ENCODE assay signal across 7 cellular contexts in the genomic region with DNA sequence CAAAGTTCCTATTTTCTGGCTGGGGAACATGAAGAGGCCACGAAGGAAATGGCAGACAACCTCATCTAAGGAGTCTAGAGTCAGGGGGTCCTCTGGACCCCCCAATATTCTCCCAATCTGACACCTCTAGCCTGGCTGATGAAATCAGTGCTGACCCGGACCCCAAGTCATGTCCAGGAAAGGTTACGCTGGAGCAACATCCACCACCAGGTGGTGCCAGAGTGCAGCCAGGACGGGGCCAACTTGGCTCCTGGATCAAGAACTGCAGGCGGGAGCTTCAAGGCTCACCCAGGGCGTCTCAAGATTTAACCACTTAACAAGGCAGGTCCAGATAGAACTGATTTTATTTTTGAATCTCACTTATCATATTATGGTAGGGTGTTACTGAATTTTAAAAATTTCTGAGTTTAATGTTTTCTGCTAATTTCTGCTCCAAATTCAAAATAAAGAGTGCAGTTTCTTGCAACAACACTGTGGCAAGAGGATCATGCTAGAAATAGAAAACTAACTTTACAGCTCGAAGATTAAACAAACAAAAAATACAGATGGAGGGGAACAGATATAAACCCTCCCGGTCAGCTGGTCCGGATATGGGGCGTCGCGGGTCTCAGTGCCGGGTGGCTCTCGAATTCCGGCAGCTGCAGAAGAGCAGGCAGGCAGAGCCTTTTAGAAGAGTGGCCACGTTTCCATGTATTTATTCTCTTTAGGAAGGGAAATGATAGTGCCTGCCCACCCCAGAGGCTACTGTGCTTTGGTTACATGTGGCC.
A peak's percentile ranks its signal among the peaks of the same experiment; 100 is the strongest.
DNase-seq lines count a peak whose midpoint lies in the region; ATAC-seq and TF ChIP-seq lines count a peak whose summit lies in the region.

No MANE protein-coding gene starts in this region.

- no peak overlapping the region for H3K4me3 Mint-ChIP-seq in activated T-helper 2 cell treated with anti-CD3 and anti-CD28 coated beads, Interferon-gamma antibody, Interleukin-2, Interleukin-4, amounts not matched to agents 10 μg/mL and 5 μg/mL and 100 μg/mL, durations not matched to agents 14 hours and 24 hours and 36 hours (ENCODE audit: low read depth)

- no peaks in the 10 kb centered on the region for H3K27me3 ChIP-seq in foreskin keratinocyte

- peaks cover 3% of the 10 kb centered on the region for H3K9me3 Mint-ChIP-seq in activated T-helper 2 cell treated with anti-CD3 and anti-CD28 coated beads, Interferon-gamma antibody, Interleukin-2, Interleukin-4, amounts not matched to agents 10 μg/mL and 5 μg/mL and 100 μg/mL, durations not matched to agents 14 hours and 24 hours and 36 hours

- intact Hi-C loops in activated T-helper 2 cell treated with anti-CD3 and anti-CD28 coated beads, Interferon-gamma antibody, Interleukin-2, Interleukin-4, amounts not matched to agents 10 μg/mL and 5 μg/mL and 100 μg/mL, durations not matched to agents 14 hours and 24 hours and 36 hours (cut with micrococcal nuclease), result loop anchor here (1.0 to 5.0 kb wide), 5 partner anchors 38 to 612 kb away; a partner anchor contains a TSS

- DNase-seq in HT1080 (ENCODE audit: low read depth) (peak; percentile 53), RKO (ENCODE audit: low spot score) (peak; percentile 72), foreskin keratinocyte (no peak), nucleus accumbens (lab: John Stamatoyannopoulos, UW) (peak in 52 of 56 donors; percentile 17 to 91 (median 64)), superior temporal gyrus (ENCODE audit: extremely low spot score) (peak; percentile 93)
- DNase-seq in activated T-helper 2 cell treated with anti-CD3 and anti-CD28 coated beads, Interferon-gamma antibody, Interleukin-2, Interleukin-4, amounts not matched to agents 10 μg/mL and 5 μg/mL and 100 μg/mL, durations not matched to agents 14 hours and 24 hours and 36 hours (ENCODE audit: low spot score), result peak; percentile 66

- peaks cover 9% of the 10 kb centered on the region for H3K4me1 Mint-ChIP-seq in activated T-helper 2 cell treated with anti-CD3 and anti-CD28 coated beads, Interferon-gamma antibody, Interleukin-2, Interleukin-4, amounts not matched to agents 10 μg/mL and 5 μg/mL and 100 μg/mL, durations not matched to agents 14 hours and 24 hours and 36 hours (ENCODE audit: low read depth)

- no peak overlapping the region for H3K27ac Mint-ChIP-seq in activated T-helper 2 cell treated with anti-CD3 and anti-CD28 coated beads, Interferon-gamma antibody, Interleukin-2, Interleukin-4, amounts not matched to agents 10 μg/mL and 5 μg/mL and 100 μg/mL, durations not matched to agents 14 hours and 24 hours and 36 hours

- ATAC-seq in foreskin keratinocyte, result peak; percentile 58

- no peaks in the 10 kb centered on the region for H3K4me1 ChIP-seq in foreskin keratinocyte

- H3K27me3 Mint-ChIP-seq in activated T-helper 2 cell treated with anti-CD3 and anti-CD28 coated beads, Interferon-gamma antibody, Interleukin-2, Interleukin-4, amounts not matched to agents 10 μg/mL and 5 μg/mL and 100 μg/mL, durations not matched to agents 14 hours and 24 hours and 36 hours (ENCODE audit: low read depth), result no peaks in the 10 kb centered on the region

- TF ChIP-seq CTCF in GM12801 (IDR thresholded peaks at IDR 0.05; ENCODE audit: extremely low read depth, insufficient read length) (peak; percentile 26), foreskin keratinocyte (conservative IDR thresholded peaks at IDR 0.05) (peak; percentile 88)

- peaks cover 32% of the 10 kb centered on the region for H3K36me3 Mint-ChIP-seq in activated T-helper 2 cell treated with anti-CD3 and anti-CD28 coated beads, Interferon-gamma antibody, Interleukin-2, Interleukin-4, amounts not matched to agents 10 μg/mL and 5 μg/mL and 100 μg/mL, durations not matched to agents 14 hours and 24 hours and 36 hours (ENCODE audit: low read depth)

- no peak overlapping the region for H3K27ac ChIP-seq in foreskin keratinocyte

Comparison
In these comparisons a context has a peak if more than half of its experiments do, and no peak if none do; other contexts are left out.
1. DNase-seq: peak in HT1080 (single experiment), RKO (single experiment), activated T-helper 2 cell treated with anti-CD3 and anti-CD28 coated beads, Interferon-gamma antibody, Interleukin-2, Interleukin-4, amounts not matched to agents 10 μg/mL and 5 μg/mL and 100 μg/mL, durations not matched to agents 14 hours and 24 hours and 36 hours (single experiment), nucleus accumbens (52 of 56) and superior temporal gyrus (single experiment); none in foreskin keratinocyte (0 of 2).